In the genomic region with DNA sequence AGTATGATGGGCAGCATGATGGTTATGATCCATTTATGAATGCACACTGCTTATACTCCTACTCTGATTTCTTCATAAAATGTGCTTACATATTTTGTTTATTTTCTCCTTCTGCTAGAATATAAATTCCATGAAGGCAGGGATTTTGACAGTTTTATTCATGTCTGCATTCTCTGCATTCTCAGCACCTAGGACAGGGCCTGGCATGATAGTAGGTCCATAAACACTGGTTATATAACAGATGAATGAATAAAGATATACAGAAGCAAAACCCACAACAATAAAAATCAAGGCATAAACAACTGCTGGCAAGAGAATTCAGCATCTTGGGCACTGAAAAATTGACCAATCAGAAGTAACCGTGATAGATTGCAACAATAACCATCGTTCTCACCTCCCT, we compare ENCODE assay signal across 21 cellular contexts.
"Had no signal": no experiment of that assay in that cellular context is flagged by ENCODE, and none has a peak within 500 bp of the region (broad histone marks: within the 10 kb centered on the region; RNA-seq: fewer than 3 reads in every experiment).

No MANE protein-coding gene starts in this region.

- H3K4me3 ChIP-seq: dorsolateral prefrontal cortex, lower lobe of right lung, mucosa of descending colon, spleen, testis, tibial artery had no signal

- H3K9me3 ChIP-seq: lower lobe of right lung, mucosa of descending colon, neutrophil, spleen, testis, tibial artery had no signal

- FAIRE-seq: colon, frontal cortex had no signal

- H3K9ac ChIP-seq: parathyroid adenoma had no signal

- H3K4me1 ChIP-seq: lower lobe of right lung, parathyroid adenoma, spleen, testis had no signal

- DNase-seq: dorsolateral prefrontal cortex; effector CD4-positive, alpha-beta T cell; hypothalamus; immature natural killer cell; islet precursor cell; left ventricle myocardium superior; lower lobe of right lung; mucosa of descending colon; naive B cell; spleen; stimulated activated CD4-positive, alpha-beta T cell treated with anti-CD3 and anti-CD28 coated beads, Interleukin-4, amount 100 ng/mL, for 4 hours; stimulated activated naive CD8-positive, alpha-beta T cell treated with anti-CD3 and anti-CD28 coated beads, Interleukin-15, Interleukin-2, amounts not matched to agents 100 U/mL and 50 U/mL, for 24 hours; substantia nigra; testis; tibial artery had no signal

- H3K27ac ChIP-seq: dorsolateral prefrontal cortex, lower lobe of right lung, neutrophil, parathyroid adenoma, spleen, testis, tibial artery had no signal

- H3K79me2 ChIP-seq: parathyroid adenoma had no signal

- H2AFZ ChIP-seq: parathyroid adenoma had no signal

- H3K27me3 ChIP-seq: testis, tibial artery had no signal

- ATAC-seq: left ventricle myocardium superior; lower lobe of right lung; mucosa of descending colon; sciatic nerve; stimulated activated memory B cell treated with anti-CD40 and anti-IgM and Interleukin-4, amounts not matched to agents 10 μg/mL and 1 μg/mL and 100 μg/mL, for 72 hours; stimulated activated naive CD8-positive, alpha-beta T cell treated with anti-CD3 and anti-CD28 coated beads, Interleukin-15, Interleukin-2, amounts not matched to agents 100 U/mL and 50 U/mL, for 24 hours had no signal

- H3K36me3 ChIP-seq: lower lobe of right lung, neutrophil, spleen, tibial artery had no signal
